ENCODE assay signal across 8 cellular contexts in genomic region chr19:54190942-54191670, GRCh38. TPM values are rescaled to one million over a fixed set of nuclear protein-coding genes. Genes with fewer than 3 reads are reported as not detected.
DNase-seq lines count a peak whose midpoint lies in the region; ATAC-seq and TF ChIP-seq lines count a peak whose summit lies in the region.

Gene TSEN34 (plus strand): TSS chr19:54191308. CDS start chr19:54191365, 57 bp downstream.

- POLR2A ChIA-PET in activated CD4-positive, alpha-beta T cell treated with anti-CD3 and anti-CD28 coated beads, Interleukin-2, amount 10 ng/mL, durations not matched to agents 7 days and 5 days (lab: Charles Lee) = interaction anchor here (0.6 to 1.6 kb wide), 4 partner anchors 9 to 58 kb away, joined by 3 to 5 read pairs (median 4); no protein-coding TSS in a partner anchor

- in situ Hi-C loops in GM18951 (cut with MboI; ENCODE audit: low sequenced_read_pairs, unreplicated experiment) = no loop called here

- peak within 1 kb of the TSS; percentile 97 for H3K27ac Mint-ChIP-seq in activated CD4-positive, alpha-beta T cell treated with anti-CD3 and anti-CD28 coated beads, Interleukin-2, amount 10 ng/mL, durations not matched to agents 7 days and 5 days
- peak within 1 kb of the TSS; percentile 100 for H3K27ac Mint-ChIP-seq in memory B cell

- H3K4me1 Mint-ChIP-seq in activated CD4-positive, alpha-beta T cell treated with anti-CD3 and anti-CD28 coated beads, Interleukin-2, amount 10 ng/mL, durations not matched to agents 7 days and 5 days = peaks cover 42% of the 10 kb centered on the region
- peaks cover 17% of the 10 kb centered on the region for H3K4me1 Mint-ChIP-seq in memory B cell

- DNase-seq in Ammon's horn (ENCODE audit: low spot score) = peak; percentile 85
- peak; percentile 34 for DNase-seq in NCI-H345 treated with DMSO at 0.1 percent for 48 hours (lab: John Stamatoyannopoulos, UW; ENCODE audit: unreplicated experiment)
- peak; percentile 83 for DNase-seq in activated CD4-positive, alpha-beta T cell treated with anti-CD3 and anti-CD28 coated beads, Interleukin-2, amount 10 ng/mL, durations not matched to agents 7 days and 5 days
- peak; percentile 82 for DNase-seq in effector CD4-positive, alpha-beta T cell
- DNase-seq in memory B cell (ENCODE audit: low spot score in 2 of 2) = peak; percentile 91 to 94
- peak; percentile 71 for DNase-seq in stimulated activated CD8-positive, alpha-beta memory T cell treated with anti-CD3 and anti-CD28 coated beads, Interleukin-12 subunit alpha, Interleukin-12 subunit beta, amount 100 ng/mL, for 24 hours (ENCODE audit: extremely low read depth)

- no peaks in the 10 kb centered on the region for H3K27me3 Mint-ChIP-seq in activated CD4-positive, alpha-beta T cell treated with anti-CD3 and anti-CD28 coated beads, Interleukin-2, amount 10 ng/mL, durations not matched to agents 7 days and 5 days
- H3K27me3 Mint-ChIP-seq in memory B cell = no peaks in the 10 kb centered on the region

- peaks cover 15% of the 10 kb centered on the region for H3K36me3 Mint-ChIP-seq in activated CD4-positive, alpha-beta T cell treated with anti-CD3 and anti-CD28 coated beads, Interleukin-2, amount 10 ng/mL, durations not matched to agents 7 days and 5 days (ENCODE audit: low read depth)
- H3K36me3 Mint-ChIP-seq in memory B cell = peaks cover 11% of the 10 kb centered on the region

- H3K9me3 Mint-ChIP-seq in activated CD4-positive, alpha-beta T cell treated with anti-CD3 and anti-CD28 coated beads, Interleukin-2, amount 10 ng/mL, durations not matched to agents 7 days and 5 days = no peaks in the 10 kb centered on the region
- no peaks in the 10 kb centered on the region for H3K9me3 Mint-ChIP-seq in memory B cell

- ATAC-seq in HG03159 (IDR thresholded peaks at IDR 0.05; ENCODE audit: unreplicated experiment) (peak; percentile 27), memory B cell (ENCODE audit: low read depth) (peak; percentile 28)

- TF ChIP-seq POLR2A in GM18951 (IDR thresholded peaks at IDR 0.05; ENCODE audit: extremely low read depth, insufficient read depth, insufficient read length) = peak; percentile 81

- CTCF ChIA-PET in activated CD4-positive, alpha-beta T cell treated with anti-CD3 and anti-CD28 coated beads, Interleukin-2, amount 10 ng/mL, durations not matched to agents 7 days and 5 days (lab: Charles Lee) = interaction anchor here (1.1 to 1.2 kb wide), 2 partner anchors 10 to 89 kb away, joined by 3 read pairs; partner anchors contain the start of gene RPS9

- H3K4me3 Mint-ChIP-seq in activated CD4-positive, alpha-beta T cell treated with anti-CD3 and anti-CD28 coated beads, Interleukin-2, amount 10 ng/mL, durations not matched to agents 7 days and 5 days = peak within 1 kb of the TSS; percentile 94
- H3K4me3 Mint-ChIP-seq in memory B cell = peak within 1 kb of the TSS; percentile 95

RNA-seq across cellular contexts. Expression of gene TSEN34, which starts in this region (rescaled TPM):
- 10 to 100 TPM in 1 of 2 experiments, 1 to 10 TPM in 1; 7.9 to 10.2 TPM for total RNA-seq in activated CD4-positive, alpha-beta T cell treated with anti-CD3 and anti-CD28 coated beads, Interleukin-2, amount 10 ng/mL, durations not matched to agents 7 days and 5 days

Comparison
In these comparisons a context has a peak if more than half of its experiments do, and no peak if none do; other contexts are left out.
1. Peak in every context shown above with its lines: DNase-seq and ATAC-seq.
2. DNase-seq: peak in every context shown above with its lines; median percentile 92 in memory B cell; 85 in Ammon's horn; 83 in activated CD4-positive, alpha-beta T cell treated with anti-CD3 and anti-CD28 coated beads, Interleukin-2, amount 10 ng/mL, durations not matched to agents 7 days and 5 days; 82 in effector CD4-positive, alpha-beta T cell; 71 in stimulated activated CD8-positive, alpha-beta memory T cell treated with anti-CD3 and anti-CD28 coated beads, Interleukin-12 subunit alpha, Interleukin-12 subunit beta, amount 100 ng/mL, for 24 hours; 34 in NCI-H345 treated with DMSO at 0.1 percent for 48 hours.